In the genomic region with DNA sequence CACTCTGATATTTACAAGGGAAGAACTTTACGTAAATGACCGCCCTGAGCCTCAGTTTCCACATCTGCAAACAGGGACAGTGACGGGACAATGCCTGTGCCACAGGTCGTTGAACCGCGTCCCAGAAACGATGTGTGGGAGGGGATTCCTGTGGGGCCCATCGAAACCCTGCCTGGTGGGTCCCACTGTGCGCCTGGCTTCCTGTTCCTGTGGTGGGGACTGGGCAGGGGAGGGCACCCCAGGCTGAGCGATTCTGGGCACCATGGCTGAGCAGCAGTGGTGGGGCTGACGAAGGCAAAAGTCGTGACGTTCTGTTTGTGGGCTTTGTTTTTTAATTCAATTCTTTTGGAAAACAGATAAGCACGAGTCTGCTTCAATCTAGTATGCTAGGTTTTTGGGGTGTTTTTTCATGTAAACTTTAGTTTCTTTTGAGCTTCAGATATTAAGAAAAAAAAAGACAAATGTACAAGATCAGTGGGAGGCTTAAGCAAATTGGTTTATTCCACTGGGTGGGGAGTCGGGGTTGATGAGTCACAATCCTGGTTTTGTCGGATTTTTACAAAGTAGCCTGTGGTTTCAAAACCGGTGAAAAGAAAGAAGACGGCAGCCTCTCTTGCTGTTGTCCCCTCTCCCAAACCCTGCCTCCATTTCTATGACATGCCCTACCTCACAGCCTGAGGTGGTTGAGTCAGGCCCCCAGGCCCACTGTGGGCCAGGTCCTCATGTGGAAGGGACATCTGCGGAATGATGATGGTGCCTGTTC, we compare ENCODE assay signal across 1 cellular context.
TF ChIP-seq lines count a peak whose summit lies in the region.

No MANE protein-coding gene starts in this region.

TF ChIP-seq in IMR-90, 13 proteins besides CTCF, POLR2A, EP300 and RAD21 (continued from another document):
- no peak for TF ChIP-seq NFE2L2 (IDR thresholded peaks at IDR 0.05; ENCODE audit: low read depth, low read length)
- TF ChIP-seq CEBPB (IDR thresholded peaks at IDR 0.05; ENCODE audit: low read depth, low read length): no peak
